ENCODE assay signal across 9 cellular contexts in genomic region chr2:96538487-96539214, GRCh38. TPM values are rescaled to one million over a fixed set of nuclear protein-coding genes. Genes with fewer than 3 reads are reported as not detected.
DNase-seq lines count a peak whose midpoint lies in the region; ATAC-seq and TF ChIP-seq lines count a peak whose summit lies in the region.
"Had no signal": no experiment of that assay in that cellular context is flagged by ENCODE, and none has a peak within 500 bp of the region (broad histone marks: within the 10 kb centered on the region; RNA-seq: fewer than 3 reads in every experiment).

No MANE protein-coding gene starts in this region.

- H3K27me3 ChIP-seq in ovary (no peaks in the 10 kb centered on the region), testis (no peaks in the 10 kb centered on the region)

- H3K9me3 ChIP-seq in ovary (no peaks in the 10 kb centered on the region), testis (no peaks in the 10 kb centered on the region)
- H3K9me3 ChIP-seq: A549 had no signal

- H3K4me1 ChIP-seq in ovary (ENCODE audit: insufficient read depth), result peaks cover 6% of the 10 kb centered on the region
- H3K4me1 ChIP-seq in testis, result peaks cover 37% of the 10 kb centered on the region

- no peaks in the 10 kb centered on the region for H3K27me3 Mint-ChIP-seq in activated T-helper 17 cell treated with anti-CD3 and anti-CD28 coated beads, Interleukin-2, amount 50 U/mL, for 72 hours

- peaks cover 35% of the 10 kb centered on the region for H3K4me1 Mint-ChIP-seq in activated T-helper 17 cell treated with anti-CD3 and anti-CD28 coated beads, Interleukin-2, amount 50 U/mL, for 72 hours

- TF ChIP-seq POLR2A in ovary (IDR thresholded peaks at IDR 0.05) (no peak), testis (IDR thresholded peaks at IDR 0.05) (no peak)

- H3K27ac ChIP-seq in ovary, result peak overlapping the region in 1 of 2 donors; percentile 99
- peak overlapping the region; percentile 88 to 92 for H3K27ac ChIP-seq in testis
- H3K27ac ChIP-seq: A549 had no signal

- peak overlapping the region; percentile 96 for H3K4me3 Mint-ChIP-seq in activated T-helper 17 cell treated with anti-CD3 and anti-CD28 coated beads, Interleukin-2, amount 50 U/mL, for 72 hours

- H3K27ac Mint-ChIP-seq in activated T-helper 17 cell treated with anti-CD3 and anti-CD28 coated beads, Interleukin-2, amount 50 U/mL, for 72 hours, result peak overlapping the region; percentile 99

- H3K36me3 Mint-ChIP-seq in activated T-helper 17 cell treated with anti-CD3 and anti-CD28 coated beads, Interleukin-2, amount 50 U/mL, for 72 hours (ENCODE audit: low read depth), result peaks cover 68% of the 10 kb centered on the region

- peak overlapping the region; percentile 72 for H3K4me3 ChIP-seq in ovary
- peak overlapping the region in 1 of 2 donors; percentile 93 for H3K4me3 ChIP-seq in testis
- H3K4me3 ChIP-seq: A549 had no signal

- ATAC-seq in activated T-helper 17 cell treated with anti-CD3 and anti-CD28 coated beads, Interleukin-2, amount 50 U/mL, for 72 hours (replicated peaks), result peak; percentile 65
- ATAC-seq in HG03280 (IDR thresholded peaks at IDR 0.05; ENCODE audit: unreplicated experiment) (no peak), HG03469 (IDR thresholded peaks at IDR 0.05; ENCODE audit: unreplicated experiment) (no peak)
- ATAC-seq: A549 had no signal

- DNase-seq in NCI-H748 (lab: John Stamatoyannopoulos, UW; ENCODE audit: unreplicated experiment) (peak; percentile 3), NCI-H748 treated with DMSO at 0.1 percent for 48 hours (lab: John Stamatoyannopoulos, UW) (no peak), globus pallidus (ENCODE audit: low spot score) (peak; percentile 85), ovary (peak in 3 of 5 donors; percentile 64 to 71 (median 67)), testis (peak; percentile 84)

- H3K36me3 ChIP-seq in ovary, result no peaks in the 10 kb centered on the region
- H3K36me3 ChIP-seq in testis (ENCODE audit: low read depth, missing control alignments), result no peaks in the 10 kb centered on the region

- H3K9me3 Mint-ChIP-seq in activated T-helper 17 cell treated with anti-CD3 and anti-CD28 coated beads, Interleukin-2, amount 50 U/mL, for 72 hours, result no peaks in the 10 kb centered on the region

- intact Hi-C loops in ovary (cut with DNase I), result loop anchor here in 2 of 4 donors (10.0 kb wide), 2 partner anchors 96 to 416 kb away; partner anchors contain the start of gene KANSL3 (in 1 of the 2)
- intact Hi-C loops in testis (cut with DNase I; ENCODE audit: low total_unique reads), result no loop called here

- TF ChIP-seq EP300 in ovary (IDR thresholded peaks at IDR 0.05), result peak; percentile 6

- 29 to 39% (median 37%) methylated on average over 24 of the region's 24 CpGs for WGBS in ovary, 3 donors
- WGBS in testis, 2 donors, result 29 to 55% methylated on average over 19 to 24 of the region's 24 CpGs

- TF ChIP-seq CTCF in ovary (IDR thresholded peaks at IDR 0.05) (no peak), testis (IDR thresholded peaks at IDR 0.05) (no peak)

RNA-seq across cellular contexts. Expression of gene ARID5A, which starts 2.1 kb away (rescaled TPM):
- total RNA-seq in activated T-helper 17 cell treated with anti-CD3 and anti-CD28 coated beads, Interleukin-2, amount 50 U/mL, for 72 hours, result 100 to 1,000 TPM; 181 to 252 TPM
- 10 to 100 TPM; 11.7 to 46.1 (median 17.1) TPM for total RNA-seq in ovary
- 10 to 100 TPM in 1 of 2 donors, 1 to 10 TPM in 1; 1.5 to 24.4 TPM for polyA plus RNA-seq in ovary
- 10 to 100 TPM; 31.7 to 33.7 TPM for total RNA-seq in testis
- polyA plus RNA-seq in testis (ENCODE audit: insufficient read depth, low read depth, low replicate concordance), result 20.1 TPM

RNA-seq across cellular contexts. Expression of gene NEURL3, which starts 33.5 kb away (rescaled TPM):
- 1 to 10 TPM in 1 of 2 donors, under 1 TPM in 1; 0.91 to 3.4 TPM for total RNA-seq in activated T-helper 17 cell treated with anti-CD3 and anti-CD28 coated beads, Interleukin-2, amount 50 U/mL, for 72 hours
- total RNA-seq in ovary (not detected), testis (1 to 10 TPM; 1.3 to 1.7 TPM)
- polyA plus RNA-seq in ovary (under 1 TPM in 1 of 2 donors, not detected in 1; 0.06 TPM), testis (ENCODE audit: insufficient read depth, low read depth, low replicate concordance) (0.78 TPM)
